Comparison of ENCODE assay signal across 26 cellular contexts in the genomic region with DNA sequence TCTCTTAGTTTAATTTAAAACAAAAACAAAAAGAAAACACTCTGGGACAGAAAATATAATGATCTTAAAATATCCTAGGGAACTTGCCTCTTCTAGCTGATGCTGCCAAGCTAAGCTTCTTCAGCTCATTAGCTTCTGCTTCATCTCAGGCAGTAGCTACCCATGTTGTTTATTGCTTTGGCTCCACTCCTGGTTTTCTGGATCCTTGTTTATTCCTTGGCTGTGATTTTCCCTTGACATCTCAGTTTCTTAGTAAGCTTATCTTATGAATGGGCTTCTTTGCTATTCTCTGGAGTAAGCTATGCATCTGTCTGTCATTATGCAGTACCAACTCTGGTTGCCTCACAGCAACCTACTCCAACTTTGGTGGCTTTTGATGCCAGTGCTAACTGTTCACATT. TPM values are rescaled to one million over a fixed set of nuclear protein-coding genes. Genes with fewer than 3 reads are reported as not detected.
DNase-seq lines count a peak whose midpoint lies in the region; ATAC-seq and TF ChIP-seq lines count a peak whose summit lies in the region.
"Had no signal": no experiment of that assay in that cellular context is flagged by ENCODE, and none has a peak within 500 bp of the region (broad histone marks: within the 10 kb centered on the region; RNA-seq: fewer than 3 reads in every experiment).

No MANE protein-coding gene starts in this region.

- peaks cover 2% of the 10 kb centered on the region for H3K27me3 Mint-ChIP-seq in type B pancreatic cell
- H3K27me3 Mint-ChIP-seq in CD8-positive, alpha-beta memory T cell, result peaks cover 4 to 22% of the 10 kb centered on the region in 2 donors

- H3K4me1 ChIP-seq in HCT116 (ENCODE audit: control insufficient read depth in 1 of 2, insufficient read depth in 2 of 2, low read length in 2 of 2), result peaks cover 6 to 12% of the 10 kb centered on the region in 2 experiments; a peak in 3 of 4 replicates
- H3K4me1 ChIP-seq in sigmoid colon, result peaks cover 0 to 17% (median 8%) of the 10 kb centered on the region in 4 donors
- peaks cover 3% of the 10 kb centered on the region for H3K4me1 ChIP-seq in CD8-positive, alpha-beta memory T cell (ENCODE audit: insufficient read depth, low read length)
- H3K4me1 ChIP-seq: Caco-2 had no signal

- DNase-seq in HCT116 (ENCODE audit: low read depth, low spot score) (no peak), NCI-H446 treated with DMSO at 0.1 percent for 48 hours (lab: John Stamatoyannopoulos, UW) (peak; percentile 30), fibroblast of peridontal ligament (ENCODE audit: extremely low read depth) (peak; percentile 81), sigmoid colon (no peak), type B pancreatic cell (ENCODE audit: extremely low spot score, unreplicated experiment) (no peak), NCI-H774 (lab: John Stamatoyannopoulos, UW) (no peak)
- DNase-seq in CD8-positive, alpha-beta memory T cell, result no peak
- DNase-seq: C1 segment of cervical spinal cord; Caco-2; CD4-positive, alpha-beta memory T cell; DMS79; EL; GDM1; NCI-H1092 treated with DMSO at 0.1 percent for 48 hours; NCI-H1436; NCI-H187; NCI-H2171 treated with DMSO at 0.1 percent for 48 hours; NCI-H524 treated with DMSO at 0.1 percent for 48 hours; SHP77; SW 1271 had no signal

- intact Hi-C loops in HCT116 (cut with micrococcal nuclease) (no loop called here), sigmoid colon (cut with DNase I) (no loop called here)

- no peak overlapping the region for H3K4me2 ChIP-seq in HCT116 (ENCODE audit: low read length)

- H3K9me3 ChIP-seq in HCT116 (ENCODE audit: control insufficient read depth in 1 of 2, insufficient read depth in 1 of 2, low read depth in 1 of 2, low read length in 2 of 2) (no peaks in the 10 kb centered on the region), sigmoid colon (no peaks in the 10 kb centered on the region)
- no peaks in the 10 kb centered on the region for H3K9me3 ChIP-seq in CD8-positive, alpha-beta memory T cell (ENCODE audit: low read length)
- H3K9me3 ChIP-seq: Caco-2 had no signal

- RAD21 ChIA-PET in HCT116 (lab: Charles Lee; ENCODE audit: low non-redundant PET in 1 of 2, low total read pairs in 2 of 2, uncharacterized antibody in 2 of 2, unreplicated experiment in 2 of 2), result no interaction called here

- no TSS peak for BruUV-seq in HCT116 (replicated peaks; lab: Mats Ljungman, UMichigan)

- TF ChIP-seq RAD21 in HCT116 (IDR thresholded peaks at IDR 0.05; ENCODE audit: low read depth), result no peak

- H3K9me3 Mint-ChIP-seq in type B pancreatic cell, result no peaks in the 10 kb centered on the region
- H3K9me3 Mint-ChIP-seq in CD8-positive, alpha-beta memory T cell, result no peaks in the 10 kb centered on the region

- H3K27ac ChIP-seq in HCT116 (ENCODE audit: low read depth, low read length), result no peak overlapping the region
- H3K27ac ChIP-seq in sigmoid colon, result peak overlapping the region in 3 of 4 donors; percentile 25 to 33 (median 27)
- H3K27ac ChIP-seq in CD8-positive, alpha-beta memory T cell (ENCODE audit: low read depth, low read length), result no peak overlapping the region
- H3K27ac ChIP-seq: HL-60, RWPE1 had no signal

- H2AFZ ChIP-seq in HCT116 (ENCODE audit: low read depth, low read length, poor library complexity, severe bottlenecking), result peak overlapping the region; percentile 52

- CTCF ChIA-PET in HCT116 (lab: Charles Lee), result interaction anchor here (1.4 kb wide), 1 partner anchor 18 kb away, joined by 6 read pairs; no protein-coding TSS in a partner anchor
- CTCF ChIA-PET in CD8-positive, alpha-beta memory T cell (lab: Charles Lee), result no interaction called here

- no peaks in the 10 kb centered on the region for H3K36me3 Mint-ChIP-seq in type B pancreatic cell
- no peaks in the 10 kb centered on the region for H3K36me3 Mint-ChIP-seq in CD8-positive, alpha-beta memory T cell
- H3K36me3 Mint-ChIP-seq: CD4-positive, alpha-beta memory T cell had no signal

- H3K27ac Mint-ChIP-seq in type B pancreatic cell, result no peak overlapping the region
- no peak overlapping the region for H3K27ac Mint-ChIP-seq in CD8-positive, alpha-beta memory T cell
- H3K27ac Mint-ChIP-seq: CD4-positive, alpha-beta memory T cell had no signal

- no peak for ATAC-seq in HCT116
- ATAC-seq: GM12878, Panc1 had no signal

- H3K9ac ChIP-seq in HCT116 (ENCODE audit: low read length), result no peak overlapping the region

- TF ChIP-seq EP300 in sigmoid colon (IDR thresholded peaks at IDR 0.05), result no peak

- H3K4me3 ChIP-seq in HCT116 (replicated peaks in 1 of 2; ENCODE audit: low read depth in 1 of 2, low read length in 2 of 2) (no peak overlapping the region), sigmoid colon (no peak overlapping the region)
- H3K4me3 ChIP-seq in CD8-positive, alpha-beta memory T cell (ENCODE audit: low read length), result no peak overlapping the region
- H3K4me3 ChIP-seq: GM12878 had no signal

- no peaks in the 10 kb centered on the region for H4K20me1 ChIP-seq in HCT116 (ENCODE audit: insufficient read depth)

- POLR2A ChIA-PET in HCT116 (lab: Charles Lee), result no interaction called here
- POLR2A ChIA-PET in CD8-positive, alpha-beta memory T cell (lab: Charles Lee), result no interaction called here

- peaks cover 9% of the 10 kb centered on the region for H3K4me1 Mint-ChIP-seq in type B pancreatic cell (ENCODE audit: unreplicated experiment)
- H3K4me1 Mint-ChIP-seq in CD8-positive, alpha-beta memory T cell, result peaks cover 3 to 8% (median 7%) of the 10 kb centered on the region in 3 donors

- no peak for TF ChIP-seq POLR2A in HCT116 (IDR thresholded peaks at IDR 0.05; ENCODE audit: borderline replicate concordance, extremely low read depth, insufficient read depth, insufficient read length)
- TF ChIP-seq POLR2A in sigmoid colon (IDR thresholded peaks at IDR 0.05), result no peak

- H3K36me3 ChIP-seq in HCT116 (ENCODE audit: control insufficient read depth in 1 of 2, insufficient read depth in 2 of 2, low read length in 2 of 2) (no peaks in the 10 kb centered on the region), sigmoid colon (no peaks in the 10 kb centered on the region)
- H3K36me3 ChIP-seq in CD8-positive, alpha-beta memory T cell (ENCODE audit: insufficient read depth, low read length), result no peaks in the 10 kb centered on the region

- H3K79me2 ChIP-seq in HCT116 (ENCODE audit: insufficient read depth, low read length), result peaks cover 10% of the 10 kb centered on the region; the same call in 1 of the 2 replicates

- H3K4me3 Mint-ChIP-seq in type B pancreatic cell, result no peak overlapping the region
- H3K4me3 Mint-ChIP-seq in CD8-positive, alpha-beta memory T cell, result no peak overlapping the region
- H3K4me3 Mint-ChIP-seq: CD4-positive, alpha-beta memory T cell had no signal

- TF ChIP-seq CTCF in HCT116 (IDR thresholded peaks at IDR 0.05 in 2 of 3, conservative IDR thresholded peaks at IDR 0.05 in 1 of 3; ENCODE audit: borderline replicate concordance in 1 of 3, insufficient read depth in 1 of 3, low read depth in 2 of 3, low read length in 2 of 3) (no peak), sigmoid colon (IDR thresholded peaks at IDR 0.05) (no peak), type B pancreatic cell (conservative IDR thresholded peaks at IDR 0.05) (no peak)

- no peaks in the 10 kb centered on the region; the same call in 1 of the 2 replicates for H3K9me2 ChIP-seq in HCT116 (ENCODE audit: insufficient read depth)

- H3K27me3 ChIP-seq in HCT116 (ENCODE audit: insufficient read depth, low read length), result no peaks in the 10 kb centered on the region
- H3K27me3 ChIP-seq in sigmoid colon, result no peaks in the 10 kb centered on the region
- no peaks in the 10 kb centered on the region for H3K27me3 ChIP-seq in CD8-positive, alpha-beta memory T cell (ENCODE audit: insufficient read depth, low read length, poor library complexity, severe bottlenecking)

TF ChIP-seq in HCT116, 20 proteins besides CTCF, POLR2A, EP300 and RAD21 (continues in another document):
- no peak for TF ChIP-seq POLR2AphosphoS5 (IDR thresholded peaks at IDR 0.05; ENCODE audit: low read depth, low read length)
- TF ChIP-seq SRF (IDR thresholded peaks at IDR 0.05; ENCODE audit: low read depth), result no peak
- TF ChIP-seq, protein P1, sequence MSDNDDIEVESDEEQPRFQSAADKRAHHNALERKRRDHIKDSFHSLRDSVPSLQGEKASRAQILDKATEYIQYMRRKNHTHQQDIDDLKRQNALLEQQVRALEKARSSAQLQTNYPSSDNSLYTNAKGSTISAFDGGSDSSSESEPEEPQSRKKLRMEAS (IDR thresholded peaks at IDR 0.05), result no peak
- TF ChIP-seq YY1 (IDR thresholded peaks at IDR 0.05; ENCODE audit: extremely low read depth, insufficient replicate concordance, low read depth, low read length), result no peak
- no peak for TF ChIP-seq ZFX (IDR thresholded peaks at IDR 0.05)
- TF ChIP-seq, protein P2, sequence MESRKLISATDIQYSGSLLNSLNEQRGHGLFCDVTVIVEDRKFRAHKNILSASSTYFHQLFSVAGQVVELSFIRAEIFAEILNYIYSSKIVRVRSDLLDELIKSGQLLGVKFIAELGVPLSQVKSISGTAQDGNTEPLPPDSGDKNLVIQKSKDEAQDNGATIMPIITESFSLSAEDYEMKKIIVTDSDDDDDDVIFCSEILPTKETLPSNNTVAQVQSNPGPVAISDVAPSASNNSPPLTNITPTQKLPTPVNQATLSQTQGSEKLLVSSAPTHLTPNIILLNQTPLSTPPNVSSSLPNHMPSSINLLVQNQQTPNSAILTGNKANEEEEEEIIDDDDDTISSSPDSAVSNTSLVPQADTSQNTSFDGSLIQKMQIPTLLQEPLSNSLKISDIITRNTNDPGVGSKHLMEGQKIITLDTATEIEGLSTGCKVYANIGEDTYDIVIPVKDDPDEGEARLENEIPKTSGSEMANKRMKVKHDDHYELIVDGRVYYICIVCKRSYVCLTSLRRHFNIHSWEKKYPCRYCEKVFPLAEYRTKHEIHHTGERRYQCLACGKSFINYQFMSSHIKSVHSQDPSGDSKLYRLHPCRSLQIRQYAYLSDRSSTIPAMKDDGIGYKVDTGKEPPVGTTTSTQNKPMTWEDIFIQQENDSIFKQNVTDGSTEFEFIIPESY (IDR thresholded peaks at IDR 0.05; ENCODE audit: extremely low read depth, insufficient replicate concordance, low read length), result no peak
- no peak for TF ChIP-seq SP1 (IDR thresholded peaks at IDR 0.05; ENCODE audit: low read depth)
- no peak for TF ChIP-seq EGR1 (IDR thresholded peaks at IDR 0.05; ENCODE audit: low read depth)
- TF ChIP-seq FOSL1 (IDR thresholded peaks at IDR 0.05; ENCODE audit: low read depth), result no peak

RNA-seq across cellular contexts. Expression of a gene that starts 5.1 kb away (rescaled TPM):
- total RNA-seq in HCT116 (2021; ENCODE audit: unreplicated experiment) (15.0 TPM), sigmoid colon (10 to 100 TPM; 13.8 to 27.1 (median 22.9) TPM), type B pancreatic cell (ENCODE audit: low replicate concordance) (11.2 and 14.6 TPM in 2 replicates)
- 2.8 and 4.4 TPM in 2 replicates for polyA plus RNA-seq in HCT116 (2012)
- polyA plus RNA-seq in sigmoid colon, result 10 to 100 TPM in 1 of 3 donors, 1 to 10 TPM in 2; 6.8 to 16.2 (median 9.7) TPM
- 1 to 10 TPM; 7.5 to 8.5 TPM for total RNA-seq in CD8-positive, alpha-beta memory T cell
- 5.0 TPM for polyA plus RNA-seq in CD8-positive, alpha-beta memory T cell

RNA-seq across cellular contexts. Expression of a gene that starts 53.8 kb away (rescaled TPM):
- total RNA-seq in HCT116 (2021; ENCODE audit: unreplicated experiment), result 1.8 TPM
- polyA plus RNA-seq in HCT116 (2012), result 3.1 and 5.9 TPM in 2 replicates
- total RNA-seq in sigmoid colon, result 10 to 100 TPM in 3 of 4 donors, 1 to 10 TPM in 1; 3.9 to 29.5 (median 14.3) TPM
- polyA plus RNA-seq in sigmoid colon, result 10 to 100 TPM in 1 of 3 donors, 1 to 10 TPM in 2; 6.9 to 69.1 (median 7.8) TPM
- total RNA-seq in type B pancreatic cell (ENCODE audit: low replicate concordance), result 5.4 and 6.6 TPM in 2 replicates
- total RNA-seq in CD8-positive, alpha-beta memory T cell, result under 1 TPM in 1 of 2 experiments, not detected in 1; 0.26 TPM
- polyA plus RNA-seq in CD8-positive, alpha-beta memory T cell, result not detected
- total RNA-seq: A673, GM12878, OCI-LY7 had no signal
- polyA plus RNA-seq: CD4-positive, alpha-beta memory T cell; GM12878 had no signal

Comparison
In these comparisons a context has a peak if more than half of its experiments do, and no peak if none do; other contexts are left out.
1. DNase-seq: peak in NCI-H446 treated with DMSO at 0.1 percent for 48 hours (single experiment) and fibroblast of peridontal ligament (single experiment); none in HCT116 (single experiment), sigmoid colon (single experiment), type B pancreatic cell (single experiment), NCI-H774 (single experiment) and CD8-positive, alpha-beta memory T cell (0 of 5).
2. H3K27ac ChIP-seq: peak in sigmoid colon (3 of 4); none in HCT116 (single experiment) and CD8-positive, alpha-beta memory T cell (single experiment).